Comparison of ENCODE assay signal across 8 cellular contexts in the genomic region with DNA sequence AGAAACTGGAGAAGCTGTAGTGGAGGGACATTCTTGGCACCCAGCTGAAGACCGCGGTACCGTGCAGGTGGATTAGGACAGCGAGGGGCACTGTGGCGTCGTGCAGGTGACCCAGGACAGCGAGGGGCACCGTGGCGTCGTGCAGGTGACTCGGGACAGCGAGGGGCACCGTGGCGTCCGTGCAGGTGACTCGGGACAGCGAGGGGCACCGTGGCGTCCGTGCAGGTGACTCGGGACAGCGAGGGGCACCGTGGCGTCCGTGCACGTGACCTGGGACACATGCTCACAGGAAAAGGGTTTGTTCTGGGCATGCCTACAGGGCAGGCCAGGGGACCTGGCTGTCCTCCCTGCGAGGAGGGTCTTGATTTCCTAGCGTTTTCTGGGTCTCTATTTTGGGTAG. TPM values are rescaled to one million over a fixed set of nuclear protein-coding genes. Genes with fewer than 3 reads are reported as not detected.
"Had no signal": no experiment of that assay in that cellular context is flagged by ENCODE, and none has a peak within 500 bp of the region (broad histone marks: within the 10 kb centered on the region; RNA-seq: fewer than 3 reads in every experiment).

No MANE protein-coding gene starts in this region.

- H3K9me3 ChIP-seq: HAP-1 had no signal

- ATAC-seq: HCT116, K562 had no signal

- H3K4me1 ChIP-seq: HAP-1 had no signal

- H3K4me3 ChIP-seq: GM23248, HAP-1, K562 had no signal

- H3K36me3 ChIP-seq: HAP-1 had no signal

- H3K9ac ChIP-seq: GM23248 had no signal

- FAIRE-seq: HTR-8/SVneo, K562 had no signal

- DNase-seq: GM23248, GOT3, HFFc6, IMR-90 had no signal

- H2AFZ ChIP-seq: GM23248 had no signal

- H3K27ac ChIP-seq: GM23248 had no signal

RNA-seq across cellular contexts. Expression of gene SMOC2, which starts 29.2 kb away (rescaled TPM):
- polyA plus RNA-seq: GM23248, IMR-90 had no signal
